Comparison of ENCODE assay signal across 8 cellular contexts in the genomic region with DNA sequence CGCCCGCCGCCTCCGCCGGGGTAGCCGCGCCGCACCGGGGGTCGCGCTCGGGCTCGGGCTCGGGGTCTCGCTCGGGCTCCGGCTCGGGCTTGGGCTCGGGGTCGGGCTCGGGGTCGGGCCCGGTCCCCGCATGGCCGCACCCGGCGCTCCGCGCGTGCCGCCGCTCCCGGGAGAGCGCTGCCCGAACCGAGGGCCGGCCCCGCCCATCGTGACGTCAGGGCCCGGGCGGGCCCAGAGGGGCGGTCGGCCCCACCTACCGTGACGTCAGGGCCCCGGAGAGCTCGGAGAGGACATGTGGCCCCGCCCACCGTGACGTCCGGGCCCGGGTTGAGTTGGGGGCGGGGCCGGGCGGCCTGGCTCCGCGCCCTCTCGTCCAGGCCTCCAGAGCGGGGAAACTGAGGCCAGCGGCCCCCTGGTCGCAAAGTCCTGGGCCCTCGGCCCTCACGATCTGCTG.
DNase-seq lines count a peak whose midpoint lies in the region; ATAC-seq and TF ChIP-seq lines count a peak whose summit lies in the region.

A gene with protein sequence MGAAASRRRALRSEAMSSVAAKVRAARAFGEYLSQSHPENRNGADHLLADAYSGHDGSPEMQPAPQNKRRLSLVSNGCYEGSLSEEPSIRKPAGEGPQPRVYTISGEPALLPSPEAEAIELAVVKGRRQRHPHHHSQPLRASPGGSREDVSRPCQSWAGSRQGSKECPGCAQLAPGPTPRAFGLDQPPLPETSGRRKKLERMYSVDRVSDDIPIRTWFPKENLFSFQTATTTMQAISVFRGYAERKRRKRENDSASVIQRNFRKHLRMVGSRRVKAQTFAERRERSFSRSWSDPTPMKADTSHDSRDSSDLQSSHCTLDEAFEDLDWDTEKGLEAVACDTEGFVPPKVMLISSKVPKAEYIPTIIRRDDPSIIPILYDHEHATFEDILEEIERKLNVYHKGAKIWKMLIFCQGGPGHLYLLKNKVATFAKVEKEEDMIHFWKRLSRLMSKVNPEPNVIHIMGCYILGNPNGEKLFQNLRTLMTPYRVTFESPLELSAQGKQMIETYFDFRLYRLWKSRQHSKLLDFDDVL (minus strand): TSS at position 188 of the 454 bp plus-strand sequence. CDS start 232 bp downstream, outside the sequence.

- H3K9me3 Mint-ChIP-seq in nephron progenitor cell: no peaks in the 10 kb centered on the region

- peaks cover 16% of the 10 kb centered on the region for H3K27me3 Mint-ChIP-seq in nephron progenitor cell (ENCODE audit: low read depth, poor library complexity)

- peak; percentile 52 for ATAC-seq in GM21786 (IDR thresholded peaks at IDR 0.05; ENCODE audit: unreplicated experiment)
- ATAC-seq in stimulated activated naive CD8-positive, alpha-beta T cell treated with anti-CD3 and anti-CD28 coated beads, Interleukin-15, Interleukin-2, amounts not matched to agents 100 U/mL and 50 U/mL, for 24 hours: peak; percentile 73

- H3K27ac Mint-ChIP-seq in nephron progenitor cell: no peak within 1 kb of the TSS

- TF ChIP-seq CTCF in nephron progenitor cell (IDR thresholded peaks at IDR 0.05): no peak

- peaks cover 12% of the 10 kb centered on the region for H3K36me3 Mint-ChIP-seq in nephron progenitor cell (ENCODE audit: low read depth)

- H3K4me1 Mint-ChIP-seq in nephron progenitor cell: peaks cover 19% of the 10 kb centered on the region

- DNase-seq in DMS79 (lab: John Stamatoyannopoulos, UW): peak; percentile 34
- peak; percentile 55 to 74 for DNase-seq in Kasumi-1 (lab: John Stamatoyannopoulos, UW)
- peak; percentile 58 for DNase-seq in SHP77 treated with DMSO at 0.1 percent for 48 hours (lab: John Stamatoyannopoulos, UW)
- peak; percentile 98 for DNase-seq in activated effector memory CD4-positive, alpha-beta T cell treated with anti-CD3 and anti-CD28 coated beads, Interleukin-2, amount 50 U/mL, for 16 hours
- DNase-seq in fibroblast of the conjunctiva (ENCODE audit: low read depth): peak; percentile 79
- DNase-seq in nephron progenitor cell: peak; percentile 97
- DNase-seq in stimulated activated naive CD8-positive, alpha-beta T cell treated with anti-CD3 and anti-CD28 coated beads, Interleukin-15, Interleukin-2, amounts not matched to agents 100 U/mL and 50 U/mL, for 24 hours: peak; percentile 98

- H3K4me3 Mint-ChIP-seq in nephron progenitor cell: no peak within 1 kb of the TSS

Comparison
In these comparisons a context has a peak if more than half of its experiments do, and no peak if none do; other contexts are left out.
1. Peak in every context shown above with its lines: DNase-seq and ATAC-seq.
2. DNase-seq: peak in every context shown above with its lines; median percentile 98 in activated effector memory CD4-positive, alpha-beta T cell treated with anti-CD3 and anti-CD28 coated beads, Interleukin-2, amount 50 U/mL, for 16 hours; 98 in stimulated activated naive CD8-positive, alpha-beta T cell treated with anti-CD3 and anti-CD28 coated beads, Interleukin-15, Interleukin-2, amounts not matched to agents 100 U/mL and 50 U/mL, for 24 hours; 97 in nephron progenitor cell; 79 in fibroblast of the conjunctiva; 64 in Kasumi-1; 58 in SHP77 treated with DMSO at 0.1 percent for 48 hours; 34 in DMS79.